In the genomic region with DNA sequence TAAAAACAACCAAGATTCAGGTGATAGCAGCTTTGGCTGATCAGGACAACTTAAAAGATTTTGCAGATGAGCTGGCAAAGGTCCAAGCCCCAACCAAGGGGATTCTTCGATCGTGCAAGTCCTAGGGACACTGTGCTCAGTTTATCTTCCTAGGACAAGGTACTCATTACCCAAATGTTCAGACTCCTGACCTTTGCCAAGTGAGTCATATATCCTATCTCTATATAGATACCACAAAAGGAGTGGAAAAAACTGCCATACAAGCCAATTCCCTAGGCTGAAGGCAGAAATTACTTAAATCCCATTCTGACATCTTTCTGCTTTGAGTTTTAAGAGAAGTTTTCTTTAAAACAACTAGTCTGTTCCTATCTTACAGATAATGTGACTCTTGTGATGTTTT, we compare ENCODE assay signal across 17 cellular contexts.
DNase-seq lines count a peak whose midpoint lies in the region; ATAC-seq, FAIRE-seq and TF ChIP-seq lines count a peak whose summit lies in the region.
"Had no signal": no experiment of that assay in that cellular context is flagged by ENCODE, and none has a peak within 500 bp of the region (broad histone marks: within the 10 kb centered on the region; RNA-seq: fewer than 3 reads in every experiment).

No MANE protein-coding gene starts in this region.

- H3K27ac ChIP-seq in ACC112 (ENCODE audit: low read depth, low read length), result peak overlapping the region; percentile 98
- H3K27ac ChIP-seq in K562 (ENCODE audit: extremely low read depth, low read depth, low read length), result peak overlapping the region; percentile 29; the same call in 1 of the 3 replicates
- H3K27ac ChIP-seq: neutrophil had no signal

- peak overlapping the region; percentile 25; the same call in 1 of the 2 replicates for H3K4me2 ChIP-seq in K562 (ENCODE audit: insufficient read depth, low read length)

- intact Hi-C loops in K562 (cut with micrococcal nuclease), result no loop called here
- intact Hi-C loops in left colon (cut with DNase I, micrococcal nuclease), result no loop called here

- H3K79me2 ChIP-seq in ACC112 (ENCODE audit: control insufficient read depth, insufficient read depth, low read length, unreplicated experiment) (peaks cover 49% of the 10 kb centered on the region), K562 (ENCODE audit: control insufficient read depth, insufficient read depth, low read length) (peaks cover 100% of the 10 kb centered on the region)

- CTCF ChIA-PET in K562 (lab: Yijun Ruan, JAX; ENCODE audit: low intra/inter-chr PET ratio), result no interaction called here

- no peaks in the 10 kb centered on the region for H3K9me1 ChIP-seq in K562 (ENCODE audit: control insufficient read depth, insufficient read depth, low read length)

- POLR2A ChIA-PET in K562 (lab: Yijun Ruan, JAX), result no interaction called here

- no peak for TF ChIP-seq POLR2A in K562 (conservative IDR thresholded peaks at IDR 0.05)

- H3K9ac ChIP-seq in K562 (ENCODE audit: insufficient read depth in 1 of 2, low read depth in 2 of 2, low read length in 2 of 2), result no peak overlapping the region

- H3K4me3 ChIP-seq in ACC112 (ENCODE audit: low read depth, low read length) (peak overlapping the region; percentile 53), K562 (no peak overlapping the region)
- H3K4me3 ChIP-seq: HAP-1, lung had no signal

- ATAC-seq in K562 (peak; percentile 24; the same call in 2 of the 3 replicates), left colon (peak; percentile 91), HG02623 (IDR thresholded peaks at IDR 0.05; ENCODE audit: unreplicated experiment) (no peak), GM19452 (IDR thresholded peaks at IDR 0.05; ENCODE audit: unreplicated experiment) (no peak)

- in situ Hi-C loops in K562 (cut with MboI), result no loop called here

- peak; percentile 35 for FAIRE-seq in K562 (lab: Jason Lieb, UNC)
- FAIRE-seq: D721Med had no signal

- H4K20me1 ChIP-seq in K562 (replicated peaks; ENCODE audit: control insufficient read depth, insufficient read depth, low read length), result peaks cover 59% of the 10 kb centered on the region

- 0% methylated on average over 2 of the region's 2 CpGs for WGBS in K562 (ENCODE audit: insufficient coverage, low coverage, missing lambda C conversion rate)

- no TSS peak for BruUV-seq in K562 (replicated peaks; lab: Mats Ljungman, UMichigan)

- TF ChIP-seq EP300 in K562 (IDR thresholded peaks at IDR 0.05; ENCODE audit: low read length), result peak; percentile 40

- H3K36me3 ChIP-seq in ACC112 (ENCODE audit: insufficient read depth, low read length), result no peaks in the 10 kb centered on the region
- peaks cover 41% of the 10 kb centered on the region for H3K36me3 ChIP-seq in K562 (ENCODE audit: control insufficient read depth, insufficient read depth, low read length)
- H3K36me3 ChIP-seq: HAP-1, neutrophil had no signal

- TF ChIP-seq RAD21 in K562 (CRISPR knock-in tag; conservative IDR thresholded peaks at IDR 0.05 in 1 of 2, IDR thresholded peaks at IDR 0.05 in 1 of 2), result no peak

- H3K27me3 ChIP-seq in ACC112 (ENCODE audit: insufficient read depth, low read length) (no peaks in the 10 kb centered on the region), K562 (ENCODE audit: control insufficient read depth in 2 of 2, insufficient read depth in 2 of 2, low read length in 2 of 2) (no peaks in the 10 kb centered on the region)
- H3K27me3 ChIP-seq: neutrophil had no signal

- H2AFZ ChIP-seq in ACC112 (ENCODE audit: low read length, unreplicated experiment) (no peak overlapping the region), K562 (ENCODE audit: low read depth, low read length) (no peak overlapping the region)

- no peaks in the 10 kb centered on the region for H3K9me3 ChIP-seq in K562 (replicated peaks; ENCODE audit: control insufficient read depth, insufficient read depth, low read depth, low read length)
- H3K9me3 ChIP-seq: HAP-1, neutrophil had no signal

- H3K4me1 ChIP-seq in ACC112 (ENCODE audit: control insufficient read depth, insufficient read depth, low read length, unreplicated experiment) (peaks cover 59% of the 10 kb centered on the region), K562 (replicated peaks in 1 of 2; ENCODE audit: control insufficient read depth in 2 of 2, insufficient read depth in 2 of 2, low read length in 2 of 2) (peaks cover 11 to 49% of the 10 kb centered on the region in 2 experiments)

- DNase-seq in NCI-H226 (peak; percentile 80), K562 (ENCODE audit: extremely low read depth in 1 of 4, low spot score in 3 of 4) (peak in 2 of 4 experiments; percentile 40 to 69), left colon (no peak), AG20443 (ENCODE audit: low spot score) (no peak), occipital lobe (lab: John Stamatoyannopoulos, UW) (no peak)
- DNase-seq: activated naive CD4-positive, alpha-beta T cell treated with Interleukin-2 at 50 U/mL for 16 hours; NCI-H2081 treated with DMSO at 0.1 percent for 48 hours; NCI-H774; Right ventricle myocardium superior; T1000 had no signal

- TF ChIP-seq CTCF in K562 (IDR thresholded peaks at IDR 0.05 in 2 of 3, conservative IDR thresholded peaks at IDR 0.05 in 1 of 3; ENCODE audit: insufficient read depth in 2 of 3, low read depth in 1 of 3, low read length in 3 of 3), result no peak

TF ChIP-seq in K562, 482 proteins besides CTCF, POLR2A, EP300 and RAD21 (continues in another document):
- no peak for TF ChIP-seq NFE2L1 (tag; IDR thresholded peaks at IDR 0.05; ENCODE audit: borderline replicate concordance, low read depth)
- peak in 1 of 2 experiments; percentile 44; a peak in 1 of 4 replicates for TF ChIP-seq SRF (CRISPR knock-in tag; IDR thresholded peaks at IDR 0.05)
- TF ChIP-seq, protein P1, sequence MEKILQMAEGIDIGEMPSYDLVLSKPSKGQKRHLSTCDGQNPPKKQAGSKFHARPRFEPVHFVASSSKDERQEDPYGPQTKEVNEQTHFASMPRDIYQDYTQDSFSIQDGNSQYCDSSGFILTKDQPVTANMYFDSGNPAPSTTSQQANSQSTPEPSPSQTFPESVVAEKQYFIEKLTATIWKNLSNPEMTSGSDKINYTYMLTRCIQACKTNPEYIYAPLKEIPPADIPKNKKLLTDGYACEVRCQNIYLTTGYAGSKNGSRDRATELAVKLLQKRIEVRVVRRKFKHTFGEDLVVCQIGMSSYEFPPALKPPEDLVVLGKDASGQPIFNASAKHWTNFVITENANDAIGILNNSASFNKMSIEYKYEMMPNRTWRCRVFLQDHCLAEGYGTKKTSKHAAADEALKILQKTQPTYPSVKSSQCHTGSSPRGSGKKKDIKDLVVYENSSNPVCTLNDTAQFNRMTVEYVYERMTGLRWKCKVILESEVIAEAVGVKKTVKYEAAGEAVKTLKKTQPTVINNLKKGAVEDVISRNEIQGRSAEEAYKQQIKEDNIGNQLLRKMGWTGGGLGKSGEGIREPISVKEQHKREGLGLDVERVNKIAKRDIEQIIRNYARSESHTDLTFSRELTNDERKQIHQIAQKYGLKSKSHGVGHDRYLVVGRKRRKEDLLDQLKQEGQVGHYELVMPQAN (IDR thresholded peaks at IDR 0.05; ENCODE audit: borderline replicate concordance), result no peak
- TF ChIP-seq RCOR1 (IDR thresholded peaks at IDR 0.05; ENCODE audit: borderline replicate concordance in 1 of 2, low read depth in 2 of 2, low read length in 2 of 2), result peak in 1 of 2 experiments; percentile 73; a peak in 1 of 4 replicates
- peak; percentile 80 for TF ChIP-seq JUN (IDR thresholded peaks at IDR 0.05; ENCODE audit: borderline replicate concordance, low read depth, low read length)
- TF ChIP-seq JUN (CRISPR knock-in tag; IDR thresholded peaks at IDR 0.05; ENCODE audit: borderline replicate concordance), result no peak
- TF ChIP-seq NR2C2 (CRISPR knock-in tag; IDR thresholded peaks at IDR 0.05), result no peak
- peak; percentile 59; the same call in 1 of the 2 replicates for TF ChIP-seq NR2C2 (tag; IDR thresholded peaks at IDR 0.05)
- peak; percentile 96 for TF ChIP-seq FOSL1 (tag; conservative IDR thresholded peaks at IDR 0.05)
- TF ChIP-seq, protein P2, sequence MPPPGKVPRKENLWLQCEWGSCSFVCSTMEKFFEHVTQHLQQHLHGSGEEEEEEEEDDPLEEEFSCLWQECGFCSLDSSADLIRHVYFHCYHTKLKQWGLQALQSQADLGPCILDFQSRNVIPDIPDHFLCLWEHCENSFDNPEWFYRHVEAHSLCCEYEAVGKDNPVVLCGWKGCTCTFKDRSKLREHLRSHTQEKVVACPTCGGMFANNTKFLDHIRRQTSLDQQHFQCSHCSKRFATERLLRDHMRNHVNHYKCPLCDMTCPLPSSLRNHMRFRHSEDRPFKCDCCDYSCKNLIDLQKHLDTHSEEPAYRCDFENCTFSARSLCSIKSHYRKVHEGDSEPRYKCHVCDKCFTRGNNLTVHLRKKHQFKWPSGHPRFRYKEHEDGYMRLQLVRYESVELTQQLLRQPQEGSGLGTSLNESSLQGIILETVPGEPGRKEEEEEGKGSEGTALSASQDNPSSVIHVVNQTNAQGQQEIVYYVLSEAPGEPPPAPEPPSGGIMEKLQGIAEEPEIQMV (tag; conservative IDR thresholded peaks at IDR 0.05; ENCODE audit: low read depth), result no peak
- no peak for TF ChIP-seq SNIP1 (IDR thresholded peaks at IDR 0.05; ENCODE audit: low read depth)
- TF ChIP-seq ETV5 (CRISPR knock-in tag; IDR thresholded peaks at IDR 0.05; ENCODE audit: low read depth), result 0 out of 2 replicates have a peak, but pooled peaks have one; percentile 38
- 0 out of 2 replicates have a peak, but pooled peaks have one; percentile 15 for TF ChIP-seq ADNP (tag; IDR thresholded peaks at IDR 0.05)
- TF ChIP-seq CTBP1 (IDR thresholded peaks at IDR 0.05; ENCODE audit: borderline replicate concordance), result peak; percentile 14; the same call in 1 of the 2 replicates
- TF ChIP-seq CBFA2T3 (IDR thresholded peaks at IDR 0.05), result peak; percentile 53
- TF ChIP-seq, protein P3, sequence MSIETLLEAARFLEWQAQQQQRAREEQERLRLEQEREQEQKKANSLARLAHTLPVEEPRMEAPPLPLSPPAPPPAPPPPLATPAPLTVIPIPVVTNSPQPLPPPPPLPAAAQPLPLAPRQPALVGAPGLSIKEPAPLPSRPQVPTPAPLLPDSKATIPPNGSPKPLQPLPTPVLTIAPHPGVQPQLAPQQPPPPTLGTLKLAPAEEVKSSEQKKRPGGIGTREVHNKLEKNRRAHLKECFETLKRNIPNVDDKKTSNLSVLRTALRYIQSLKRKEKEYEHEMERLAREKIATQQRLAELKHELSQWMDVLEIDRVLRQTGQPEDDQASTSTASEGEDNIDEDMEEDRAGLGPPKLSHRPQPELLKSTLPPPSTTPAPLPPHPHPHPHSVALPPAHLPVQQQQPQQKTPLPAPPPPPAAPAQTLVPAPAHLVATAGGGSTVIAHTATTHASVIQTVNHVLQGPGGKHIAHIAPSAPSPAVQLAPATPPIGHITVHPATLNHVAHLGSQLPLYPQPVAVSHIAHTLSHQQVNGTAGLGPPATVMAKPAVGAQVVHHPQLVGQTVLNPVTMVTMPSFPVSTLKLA (conservative IDR thresholded peaks at IDR 0.05), result 0 out of 4 replicates have a peak, but pooled peaks of 1 of the 2 experiments have one; percentile 18
- TF ChIP-seq BHLHE40 (IDR thresholded peaks at IDR 0.05; ENCODE audit: low read length), result no peak

Comparison
In these comparisons a context has a peak if more than half of its experiments do, and no peak if none do; other contexts are left out.
1. ATAC-seq: peak in K562 (single experiment) and left colon (single experiment); none in HG02623 (single experiment) and GM19452 (single experiment).